Comparison of ENCODE assay signal across 17 cellular contexts in the genomic region with DNA sequence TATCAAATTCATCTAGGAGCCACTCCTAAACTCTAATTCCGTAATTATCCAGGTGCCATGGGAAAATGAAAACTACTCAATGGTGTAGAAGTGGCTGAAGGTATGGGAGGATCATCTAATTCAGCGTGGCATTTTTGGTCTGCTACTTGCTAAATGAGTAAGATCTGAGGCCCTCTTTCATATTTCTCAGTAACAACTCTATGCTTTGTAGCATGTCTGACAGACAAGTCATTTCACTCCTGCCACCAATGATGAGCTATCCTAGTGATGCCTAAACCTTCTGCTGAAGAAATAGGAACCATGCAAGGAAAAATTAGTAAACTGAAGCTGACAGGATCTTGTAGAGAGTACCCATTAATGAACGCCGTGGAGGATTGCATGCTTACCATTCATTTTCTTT.
"Had no signal": no experiment of that assay in that cellular context is flagged by ENCODE, and none has a peak within 500 bp of the region (broad histone marks: within the 10 kb centered on the region; RNA-seq: fewer than 3 reads in every experiment).

No MANE protein-coding gene starts in this region.

- H3K4me1 Mint-ChIP-seq: activated naive CD4-positive, alpha-beta T cell treated with anti-CD3 and anti-CD28 coated beads, Interleukin-2, amount 50 U/mL, for 24 hours; naive thymus-derived CD8-positive, alpha-beta T cell had no signal

- H3K36me3 Mint-ChIP-seq: activated naive CD4-positive, alpha-beta T cell treated with anti-CD3 and anti-CD28 coated beads, Interleukin-2, amount 50 U/mL, for 24 hours; naive thymus-derived CD8-positive, alpha-beta T cell had no signal

- H3K9me3 ChIP-seq: adrenal gland, esophagus squamous epithelium, ovary, psoas muscle, tibial nerve had no signal

- DNase-seq: activated CD4-positive, alpha-beta T cell treated with anti-CD3 and anti-CD28 coated beads, Interleukin-2, amount 50 U/mL, for 4 hours; activated gamma-delta T cell; adrenal gland; effector CD4-positive, alpha-beta T cell; esophagus squamous epithelium; left cardiac atrium; mesendoderm; naive thymus-derived CD8-positive, alpha-beta T cell; ovary; psoas muscle; right cardiac atrium; stimulated activated CD4-positive, alpha-beta T cell treated with anti-CD3 and anti-CD28 coated beads, Interleukin-2, amount 100 ng/mL, for 24 hours; stimulated activated naive CD8-positive, alpha-beta T cell treated with anti-CD3 and anti-CD28 coated beads, Interleukin-15, Interleukin-2, amounts not matched to agents 100 U/mL and 50 U/mL, for 24 hours; substantia nigra had no signal

- H3K27ac Mint-ChIP-seq: activated naive CD4-positive, alpha-beta T cell treated with anti-CD3 and anti-CD28 coated beads, Interleukin-2, amount 50 U/mL, for 24 hours; naive thymus-derived CD8-positive, alpha-beta T cell had no signal

- H3K27me3 ChIP-seq: adrenal gland, esophagus squamous epithelium, ovary, tibial nerve had no signal

- H3K4me3 Mint-ChIP-seq: activated naive CD4-positive, alpha-beta T cell treated with anti-CD3 and anti-CD28 coated beads, Interleukin-2, amount 50 U/mL, for 24 hours; naive thymus-derived CD8-positive, alpha-beta T cell had no signal

- H3K4me3 ChIP-seq: adrenal gland, esophagus squamous epithelium, ovary, psoas muscle, tibial nerve had no signal

- H3K9me3 Mint-ChIP-seq: activated naive CD4-positive, alpha-beta T cell treated with anti-CD3 and anti-CD28 coated beads, Interleukin-2, amount 50 U/mL, for 24 hours; naive thymus-derived CD8-positive, alpha-beta T cell had no signal

- ATAC-seq: activated CD4-positive, CD25-positive, alpha-beta regulatory T cell treated with anti-CD3 and anti-CD28 coated beads, Interleukin-2, amount 50 U/mL, for 24 hours; left cardiac atrium; naive thymus-derived CD8-positive, alpha-beta T cell; psoas muscle; right cardiac atrium; stimulated activated naive CD8-positive, alpha-beta T cell treated with anti-CD3 and anti-CD28 coated beads, Interleukin-15, Interleukin-2, amounts not matched to agents 100 U/mL and 50 U/mL, for 24 hours had no signal

- H3K27ac ChIP-seq: adrenal gland, esophagus squamous epithelium, ovary, psoas muscle, tibial nerve had no signal

- H3K36me3 ChIP-seq: adrenal gland, esophagus squamous epithelium, ovary, tibial nerve had no signal

- H3K4me1 ChIP-seq: adrenal gland, esophagus squamous epithelium, psoas muscle, tibial nerve had no signal
